In genomic region chr7:100008525-100008924, GRCh38 we compare ENCODE assay signal across 1 cellular context.
TF ChIP-seq lines count a peak whose summit lies in the region.

No MANE protein-coding gene starts in this region.

TF ChIP-seq in GM23338, 12 proteins besides CTCF, POLR2A, EP300 and RAD21 (continued from another document):
- TF ChIP-seq REST (IDR thresholded peaks at IDR 0.05; ENCODE audit: unreplicated experiment) (no peak), POLR2AphosphoS5 (IDR thresholded peaks at IDR 0.05; ENCODE audit: low read depth) (no peak), EZH2 (IDR thresholded peaks at IDR 0.05; ENCODE audit: low read depth, unreplicated experiment) (no peak), STAT1 (IDR thresholded peaks at IDR 0.05; ENCODE audit: unreplicated experiment) (no peak), ZNF462 (CRISPR knock-in tag; IDR thresholded peaks at IDR 0.05) (no peak), ZNF114 (CRISPR knock-in tag; IDR thresholded peaks at IDR 0.05) (no peak), NANOG (IDR thresholded peaks at IDR 0.05; ENCODE audit: borderline replicate concordance) (no peak)
